ENCODE assay signal across 19 cellular contexts in the genomic region with DNA sequence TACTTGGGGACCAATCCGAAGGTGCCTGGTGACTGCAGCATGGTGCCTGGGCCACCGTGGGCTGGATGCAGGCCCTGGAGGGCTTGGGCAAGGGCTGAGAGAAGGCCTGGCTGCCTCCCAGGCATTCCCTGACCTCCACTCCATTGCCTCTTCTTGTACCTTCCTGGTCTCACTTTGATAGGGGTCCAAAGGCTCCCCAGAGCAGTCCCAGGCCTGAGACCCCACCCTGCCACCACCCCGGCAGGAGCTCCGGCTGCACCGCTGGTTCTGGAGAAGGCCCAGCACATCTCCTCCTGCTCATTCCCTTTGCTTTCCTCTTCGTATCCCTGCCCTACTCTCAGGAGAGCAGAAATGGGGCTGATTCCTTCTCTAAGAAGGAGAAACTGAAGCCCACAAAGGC.
DNase-seq lines count a peak whose midpoint lies in the region; ATAC-seq and TF ChIP-seq lines count a peak whose summit lies in the region.
"Had no signal": no experiment of that assay in that cellular context is flagged by ENCODE, and none has a peak within 500 bp of the region (broad histone marks: within the 10 kb centered on the region; RNA-seq: fewer than 3 reads in every experiment).

No MANE protein-coding gene starts in this region.

- H3K9me3 ChIP-seq in breast epithelium, result no peaks in the 10 kb centered on the region
- no peaks in the 10 kb centered on the region for H3K9me3 ChIP-seq in heart right ventricle
- no peaks in the 10 kb centered on the region for H3K9me3 ChIP-seq in uterus
- H3K9me3 ChIP-seq: body of pancreas had no signal

- peak in 6 of 8 donors; percentile 1 to 23 (median 9) for ATAC-seq in heart right ventricle
- ATAC-seq in activated T-cell treated with anti-CD3 and anti-CD28 coated beads, Interleukin-2, amount 50 U/mL, for 72 hours (replicated peaks in 1 of 2), result no peak

- POLR2A ChIA-PET in MCF 10A (lab: Yijun Ruan, JAX), result interaction anchor here (1.2 to 3.0 kb wide), 7 partner anchors 9 to 135 kb away, joined by 4 to 11 read pairs (median 6); no protein-coding TSS in a partner anchor

- H3K36me3 Mint-ChIP-seq in MCF 10A (ENCODE audit: insufficient read depth, unreplicated experiment) (no peaks in the 10 kb centered on the region), osteocyte (ENCODE audit: unreplicated experiment) (peaks cover 2% of the 10 kb centered on the region)
- no peaks in the 10 kb centered on the region for H3K36me3 Mint-ChIP-seq in activated T-cell treated with anti-CD3 and anti-CD28 coated beads, Interleukin-2, amount 50 U/mL, for 72 hours (ENCODE audit: insufficient read depth in 2 of 2)
- H3K36me3 Mint-ChIP-seq: CD4-positive, CD25-positive, alpha-beta regulatory T cell; memory B cell; type B pancreatic cell had no signal

- 65 to 79% methylated on average over 6 of the region's 6 CpGs for WGBS in heart right ventricle, 2 donors

- no peaks in the 10 kb centered on the region for H3K9me3 Mint-ChIP-seq in MCF 10A (ENCODE audit: unreplicated experiment)
- no peaks in the 10 kb centered on the region for H3K9me3 Mint-ChIP-seq in osteocyte (ENCODE audit: unreplicated experiment)
- peaks cover 0 to 1% of the 10 kb centered on the region in 2 donors for H3K9me3 Mint-ChIP-seq in activated T-cell treated with anti-CD3 and anti-CD28 coated beads, Interleukin-2, amount 50 U/mL, for 72 hours
- H3K9me3 Mint-ChIP-seq: memory B cell, type B pancreatic cell had no signal

- peak overlapping the region; percentile 44 for H3K27ac Mint-ChIP-seq in MCF 10A (ENCODE audit: low read depth, unreplicated experiment)
- peak overlapping the region; percentile 82 for H3K27ac Mint-ChIP-seq in osteocyte (ENCODE audit: unreplicated experiment)
- H3K27ac Mint-ChIP-seq in activated T-cell treated with anti-CD3 and anti-CD28 coated beads, Interleukin-2, amount 50 U/mL, for 72 hours, result no peak overlapping the region
- H3K27ac Mint-ChIP-seq: CD4-positive, CD25-positive, alpha-beta regulatory T cell; memory B cell had no signal

- intact Hi-C loops in MCF 10A (cut with micrococcal nuclease), result loop anchor here (1.0 to 2.0 kb wide), 4 partner anchors 45 to 165 kb away; no protein-coding TSS in a partner anchor
- intact Hi-C loops in breast epithelium (cut with DNase I; ENCODE audit: low total_unique reads), result no loop called here
- intact Hi-C loops in heart right ventricle (cut with DNase I), result loop anchor here in 2 of 10 donors (5.0 to 10.0 kb wide), 3 partner anchors 48 to 93 kb away; no protein-coding TSS in a partner anchor
- intact Hi-C loops in uterus (cut with DNase I; ENCODE audit: low total_unique reads), result no loop called here

- CTCF ChIA-PET in MCF 10A (lab: Yijun Ruan, JAX), result interaction anchor here (0.6 to 6.9 kb wide), 13 partner anchors 9 to 182 kb away, joined by 3 to 83 read pairs (median 6); no protein-coding TSS in a partner anchor

- H3K4me3 ChIP-seq in breast epithelium (no peak overlapping the region), heart right ventricle (no peak overlapping the region), uterus (no peak overlapping the region)
- H3K4me3 ChIP-seq: body of pancreas, skin epidermis had no signal

- DNase-seq in MCF 10A (ENCODE audit: unreplicated experiment), result no peak
- no peak for DNase-seq in breast epithelium (ENCODE audit: low spot score in 2 of 2)
- no peak for DNase-seq in heart right ventricle
- DNase-seq in osteocyte (ENCODE audit: extremely low spot score, unreplicated experiment), result no peak
- no peak for DNase-seq in uterus
- no peak for DNase-seq in activated T-cell treated with anti-CD3 and anti-CD28 coated beads, Interleukin-2, amount 50 U/mL, for 72 hours
- no peak for DNase-seq in NCI-H82 treated with DMSO at 0.1 percent for 48 hours (lab: John Stamatoyannopoulos, UW; ENCODE audit: unreplicated experiment)
- no peak for DNase-seq in hippocampal formation (lab: John Stamatoyannopoulos, UW)
- DNase-seq: activated CD4-positive, alpha-beta T cell treated with anti-CD3 and anti-CD28 coated beads, Interleukin-2, amount 50 U/mL, for 1 hour; activated naive CD4-positive, alpha-beta T cell treated with anti-CD3 and anti-CD28 coated beads, Interleukin-2, amount 50 U/mL, for 16 hours; activated T-cell treated with anti-CD3 and anti-CD28 coated beads for 4 hours; CD4-positive, CD25-positive, alpha-beta regulatory T cell; MV-4-11; NCI-H524 treated with DMSO at 0.1 percent for 48 hours; stimulated activated CD4-positive, alpha-beta T cell treated with anti-CD3 and anti-CD28 coated beads, Interleukin-4, amount 100 ng/mL, for 24 hours had no signal

- H3K36me3 ChIP-seq in breast epithelium, result no peaks in the 10 kb centered on the region
- peaks cover 0 to 5% (median 0%) of the 10 kb centered on the region in 9 donors for H3K36me3 ChIP-seq in heart right ventricle
- H3K36me3 ChIP-seq in uterus, result no peaks in the 10 kb centered on the region

- H3K4me1 Mint-ChIP-seq in MCF 10A (ENCODE audit: insufficient read depth, unreplicated experiment), result peaks cover 32% of the 10 kb centered on the region
- peaks cover 40% of the 10 kb centered on the region for H3K4me1 Mint-ChIP-seq in osteocyte (ENCODE audit: unreplicated experiment)
- H3K4me1 Mint-ChIP-seq in activated T-cell treated with anti-CD3 and anti-CD28 coated beads, Interleukin-2, amount 50 U/mL, for 72 hours (ENCODE audit: low read depth), result no peaks in the 10 kb centered on the region
- H3K4me1 Mint-ChIP-seq: CD4-positive, CD25-positive, alpha-beta regulatory T cell; memory B cell had no signal

- TF ChIP-seq CTCF in MCF 10A (IDR thresholded peaks at IDR 0.05; ENCODE audit: unreplicated experiment) (no peak), breast epithelium (IDR thresholded peaks at IDR 0.05) (no peak), heart right ventricle (IDR thresholded peaks at IDR 0.05) (no peak), osteocyte (IDR thresholded peaks at IDR 0.05) (no peak), uterus (IDR thresholded peaks at IDR 0.05) (no peak)

- H3K27ac ChIP-seq in breast epithelium (peak overlapping the region in 1 of 2 donors; percentile 77), heart right ventricle (peak overlapping the region in 9 of 10 donors; percentile 0 to 79 (median 57)), uterus (peak overlapping the region; percentile 53 to 67)
- H3K27ac ChIP-seq: body of pancreas had no signal

- no TSS peak for BruUV-seq in MCF 10A (replicated peaks; lab: Mats Ljungman, UMichigan)

- no peaks in the 10 kb centered on the region for H3K27me3 ChIP-seq in breast epithelium
- no peaks in the 10 kb centered on the region for H3K27me3 ChIP-seq in heart right ventricle
- no peaks in the 10 kb centered on the region for H3K27me3 ChIP-seq in uterus
- H3K27me3 ChIP-seq: body of pancreas had no signal

- no peak for TF ChIP-seq POLR2A in breast epithelium (IDR thresholded peaks at IDR 0.05)
- TF ChIP-seq POLR2A in uterus (IDR thresholded peaks at IDR 0.05), result no peak

- H3K27me3 Mint-ChIP-seq in MCF 10A (ENCODE audit: insufficient read depth, unreplicated experiment) (no peaks in the 10 kb centered on the region), osteocyte (ENCODE audit: unreplicated experiment) (no peaks in the 10 kb centered on the region)
- no peaks in the 10 kb centered on the region for H3K27me3 Mint-ChIP-seq in activated T-cell treated with anti-CD3 and anti-CD28 coated beads, Interleukin-2, amount 50 U/mL, for 72 hours (ENCODE audit: low read depth)
- H3K27me3 Mint-ChIP-seq: CD4-positive, CD25-positive, alpha-beta regulatory T cell; type B pancreatic cell had no signal

- H3K4me3 Mint-ChIP-seq in MCF 10A (ENCODE audit: unreplicated experiment) (no peak overlapping the region), osteocyte (ENCODE audit: unreplicated experiment) (no peak overlapping the region)
- no peak overlapping the region for H3K4me3 Mint-ChIP-seq in activated T-cell treated with anti-CD3 and anti-CD28 coated beads, Interleukin-2, amount 50 U/mL, for 72 hours
- H3K4me3 Mint-ChIP-seq: CD4-positive, CD25-positive, alpha-beta regulatory T cell; memory B cell; type B pancreatic cell had no signal

- H3K4me1 ChIP-seq in breast epithelium (peaks cover 6 to 11% of the 10 kb centered on the region in 2 donors), heart right ventricle (peaks cover 23 to 79% (median 70%) of the 10 kb centered on the region in 9 donors), uterus (peaks cover 0 to 6% of the 10 kb centered on the region in 2 donors)
- H3K4me1 ChIP-seq: body of pancreas had no signal

Comparison
In these comparisons a context has a peak if more than half of its experiments do, and no peak if none do; other contexts are left out.
1. ATAC-seq: peak in heart right ventricle (6 of 8); none in activated T-cell treated with anti-CD3 and anti-CD28 coated beads, Interleukin-2, amount 50 U/mL, for 72 hours (0 of 2).